15 cellular contexts compared by ENCODE assay signal in genomic region chr6:11309947-11310665, GRCh38.
DNase-seq lines count a peak whose midpoint lies in the region; ATAC-seq and TF ChIP-seq lines count a peak whose summit lies in the region.
"Had no signal": no experiment of that assay in that cellular context is flagged by ENCODE, and none has a peak within 500 bp of the region (broad histone marks: within the 10 kb centered on the region; RNA-seq: fewer than 3 reads in every experiment).

No MANE protein-coding gene starts in this region.

- H3F3A ChIP-seq in smooth muscle cell (ENCODE audit: low read depth) = peaks cover 4% of the 10 kb centered on the region

- H3K36me3 ChIP-seq in smooth muscle cell (ENCODE audit: low read depth) = no peaks in the 10 kb centered on the region
- H3K36me3 ChIP-seq: ovary had no signal

- peak overlapping the region; percentile 22 for H3K27ac Mint-ChIP-seq in stimulated activated naive B cell treated with anti-CD40 and anti-IgM and Interleukin-4, amounts not matched to agents 10 μg/mL and 1 μg/mL and 100 μg/mL, for 72 hours

- no peaks in the 10 kb centered on the region for H4K20me1 ChIP-seq in smooth muscle cell (ENCODE audit: low read depth)

- no peak overlapping the region for H3K27ac ChIP-seq in smooth muscle cell (ENCODE audit: low read depth)
- H3K27ac ChIP-seq: ovary had no signal

- DNase-seq in NCI-H82 (lab: John Stamatoyannopoulos, UW) = peak; percentile 29
- DNase-seq in NCI-H82 treated with DMSO at 0.1 percent for 48 hours (lab: John Stamatoyannopoulos, UW; ENCODE audit: unreplicated experiment) = no peak
- DNase-seq in RPMI7951 (ENCODE audit: low read depth) = peak; percentile 23
- DNase-seq in iPS-NIHi11 (ENCODE audit: low spot score) = peak; percentile 31
- DNase-seq in stimulated activated naive B cell treated with anti-CD40 and anti-IgM and Interleukin-4, amounts not matched to agents 10 μg/mL and 1 μg/mL and 100 μg/mL, for 72 hours = no peak
- DNase-seq in smooth muscle cell (lab: John Stamatoyannopoulos, UW; ENCODE audit: unreplicated experiment) = no peak
- DNase-seq: 8988T, Caco-2, NCI-H1436, ovary, Right ventricle myocardium superior, small intestine had no signal

- no peaks in the 10 kb centered on the region for H3K4me1 ChIP-seq in smooth muscle cell (ENCODE audit: low read depth)
- H3K4me1 ChIP-seq: Caco-2 had no signal

- peaks cover 6 to 8% of the 10 kb centered on the region in 2 donors for H3K9me3 Mint-ChIP-seq in stimulated activated naive B cell treated with anti-CD40 and anti-IgM and Interleukin-4, amounts not matched to agents 10 μg/mL and 1 μg/mL and 100 μg/mL, for 72 hours

- no peak overlapping the region for H3K9ac ChIP-seq in smooth muscle cell (ENCODE audit: low read depth)

- H2AFZ ChIP-seq in smooth muscle cell (ENCODE audit: low read depth) = no peak overlapping the region

- H3K9me3 ChIP-seq in smooth muscle cell (replicated peaks; ENCODE audit: low read depth) = no peaks in the 10 kb centered on the region
- H3K9me3 ChIP-seq: Caco-2, ovary had no signal

- H3K4me3 Mint-ChIP-seq in stimulated activated naive B cell treated with anti-CD40 and anti-IgM and Interleukin-4, amounts not matched to agents 10 μg/mL and 1 μg/mL and 100 μg/mL, for 72 hours = no peak overlapping the region

- H3K4me2 ChIP-seq in smooth muscle cell = no peak overlapping the region

- 81% methylated on average over 7 of the region's 7 CpGs for WGBS in smooth muscle cell (ENCODE audit: low lambda C conversion rate)

- H3K27me3 Mint-ChIP-seq in stimulated activated naive B cell treated with anti-CD40 and anti-IgM and Interleukin-4, amounts not matched to agents 10 μg/mL and 1 μg/mL and 100 μg/mL, for 72 hours = no peaks in the 10 kb centered on the region

- peak; percentile 54 to 69 for ATAC-seq in stimulated activated naive B cell treated with anti-CD40 and anti-IgM and Interleukin-4, amounts not matched to agents 10 μg/mL and 1 μg/mL and 100 μg/mL, for 72 hours (replicated peaks)
- ATAC-seq in GM21576 (IDR thresholded peaks at IDR 0.05; ENCODE audit: unreplicated experiment) (no peak), GM18498 (IDR thresholded peaks at IDR 0.05; ENCODE audit: unreplicated experiment) (no peak)
- ATAC-seq: K562 had no signal

- H3K79me2 ChIP-seq in smooth muscle cell (ENCODE audit: low read depth) = no peaks in the 10 kb centered on the region

- no peak overlapping the region for H3K4me3 ChIP-seq in smooth muscle cell
- H3K4me3 ChIP-seq: K562, ovary had no signal

- peaks cover 28 to 41% of the 10 kb centered on the region in 2 donors for H3K36me3 Mint-ChIP-seq in stimulated activated naive B cell treated with anti-CD40 and anti-IgM and Interleukin-4, amounts not matched to agents 10 μg/mL and 1 μg/mL and 100 μg/mL, for 72 hours

- H3K4me1 Mint-ChIP-seq in stimulated activated naive B cell treated with anti-CD40 and anti-IgM and Interleukin-4, amounts not matched to agents 10 μg/mL and 1 μg/mL and 100 μg/mL, for 72 hours = peaks cover 36 to 47% of the 10 kb centered on the region in 2 donors

- H3K27me3 ChIP-seq in smooth muscle cell (ENCODE audit: low read depth) = no peaks in the 10 kb centered on the region
- H3K27me3 ChIP-seq: ovary had no signal

- no peak for TF ChIP-seq CTCF in smooth muscle cell (IDR thresholded peaks at IDR 0.05; ENCODE audit: borderline replicate concordance, insufficient read depth, poor library complexity, severe bottlenecking)

Comparison
In these comparisons a context has a peak if more than half of its experiments do, and no peak if none do; other contexts are left out.
1. DNase-seq: peak in NCI-H82 (single experiment), RPMI7951 (single experiment) and iPS-NIHi11 (single experiment); none in NCI-H82 treated with DMSO at 0.1 percent for 48 hours (single experiment), stimulated activated naive B cell treated with anti-CD40 and anti-IgM and Interleukin-4, amounts not matched to agents 10 μg/mL and 1 μg/mL and 100 μg/mL, for 72 hours (single experiment) and smooth muscle cell (single experiment).
2. ATAC-seq: peak in stimulated activated naive B cell treated with anti-CD40 and anti-IgM and Interleukin-4, amounts not matched to agents 10 μg/mL and 1 μg/mL and 100 μg/mL, for 72 hours (2 of 2); none in GM21576 (single experiment) and GM18498 (single experiment).